Comparison of ENCODE assay signal across 8 cellular contexts in the genomic region with DNA sequence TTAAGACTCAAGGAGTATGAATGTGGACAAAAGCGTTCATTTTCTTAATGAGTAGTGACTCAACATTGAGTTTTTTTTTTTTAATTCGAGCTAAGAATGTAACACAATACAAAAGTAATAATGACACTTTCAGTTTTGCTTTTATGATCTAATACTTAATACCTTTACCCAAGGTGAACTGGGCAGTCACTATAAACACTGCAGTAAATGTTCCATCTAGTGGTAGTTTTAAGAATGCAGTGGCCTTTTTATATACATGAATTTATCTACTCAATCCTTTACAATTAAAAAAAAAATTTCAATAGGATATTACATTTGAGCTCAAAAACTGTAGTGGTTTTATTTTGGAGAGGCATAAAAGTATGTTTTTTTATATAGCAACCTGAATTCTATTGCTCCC. TPM values are rescaled to one million over a fixed set of nuclear protein-coding genes. Genes with fewer than 3 reads are reported as not detected.
DNase-seq lines count a peak whose midpoint lies in the region; ATAC-seq and FAIRE-seq lines count a peak whose summit lies in the region.

No MANE protein-coding gene starts in this region.

- POLR2A ChIA-PET in activated CD4-positive, alpha-beta T cell treated with anti-CD3 and anti-CD28 coated beads, Interleukin-2, amount 10 ng/mL, durations not matched to agents 7 days and 5 days (lab: Charles Lee), result no interaction called here
- POLR2A ChIA-PET in activated CD4-positive, alpha-beta memory T cell treated with anti-CD3 and anti-CD28 coated beads for 36 hours (lab: Charles Lee), result no interaction called here

- ATAC-seq in HG03460 (IDR thresholded peaks at IDR 0.05; ENCODE audit: unreplicated experiment), result peak; percentile 68
- ATAC-seq in left colon, result peak; percentile 41

- intact Hi-C loops in left colon (cut with DNase I, micrococcal nuclease), result loop anchor here (10.0 kb wide), 1 partner anchor 104 kb away; no protein-coding TSS in a partner anchor
- intact Hi-C loops in activated CD4-positive, alpha-beta memory T cell treated with anti-CD3 and anti-CD28 coated beads for 36 hours (cut with micrococcal nuclease), result loop anchor here (1.0 kb wide), 2 partner anchors 34 to 104 kb away; a partner anchor contains a TSS

- H3K9me3 Mint-ChIP-seq in activated CD4-positive, alpha-beta T cell treated with anti-CD3 and anti-CD28 coated beads, Interleukin-2, amount 10 ng/mL, durations not matched to agents 7 days and 5 days, result no peaks in the 10 kb centered on the region
- H3K9me3 Mint-ChIP-seq in activated naive CD8-positive, alpha-beta T cell (ENCODE audit: low read depth), result no peaks in the 10 kb centered on the region
- H3K9me3 Mint-ChIP-seq in activated CD4-positive, alpha-beta memory T cell treated with anti-CD3 and anti-CD28 coated beads for 36 hours, result no peaks in the 10 kb centered on the region

- peak overlapping the region; percentile 90 for H3K27ac Mint-ChIP-seq in activated CD4-positive, alpha-beta T cell treated with anti-CD3 and anti-CD28 coated beads, Interleukin-2, amount 10 ng/mL, durations not matched to agents 7 days and 5 days
- H3K27ac Mint-ChIP-seq in activated naive CD8-positive, alpha-beta T cell, result peak overlapping the region; percentile 34
- H3K27ac Mint-ChIP-seq in activated CD4-positive, alpha-beta memory T cell treated with anti-CD3 and anti-CD28 coated beads for 36 hours, result no peak overlapping the region

- FAIRE-seq in urothelium cell line (lab: Jason Lieb, UNC), result no peak

- CTCF ChIA-PET in activated CD4-positive, alpha-beta T cell treated with anti-CD3 and anti-CD28 coated beads, Interleukin-2, amount 10 ng/mL, durations not matched to agents 7 days and 5 days (lab: Charles Lee), result interaction anchor here (0.6 to 4.2 kb wide), 11 partner anchors 9 to 264 kb away, joined by 3 to 21 read pairs (median 4); no protein-coding TSS in a partner anchor
- CTCF ChIA-PET in activated CD4-positive, alpha-beta memory T cell treated with anti-CD3 and anti-CD28 coated beads for 36 hours (lab: Charles Lee), result interaction anchor here (0.7 to 4.6 kb wide), 19 partner anchors 9 to 409 kb away, joined by 3 to 168 read pairs (median 6); a partner anchor contains a TSS

- H3K4me1 Mint-ChIP-seq in activated CD4-positive, alpha-beta T cell treated with anti-CD3 and anti-CD28 coated beads, Interleukin-2, amount 10 ng/mL, durations not matched to agents 7 days and 5 days, result peaks cover 30% of the 10 kb centered on the region
- H3K4me1 Mint-ChIP-seq in activated naive CD8-positive, alpha-beta T cell (ENCODE audit: low read depth), result peaks cover 28% of the 10 kb centered on the region
- H3K4me1 Mint-ChIP-seq in activated CD4-positive, alpha-beta memory T cell treated with anti-CD3 and anti-CD28 coated beads for 36 hours (ENCODE audit: low read depth), result peaks cover 24% of the 10 kb centered on the region

- peak overlapping the region; percentile 36 for H3K4me3 Mint-ChIP-seq in activated CD4-positive, alpha-beta T cell treated with anti-CD3 and anti-CD28 coated beads, Interleukin-2, amount 10 ng/mL, durations not matched to agents 7 days and 5 days
- H3K4me3 Mint-ChIP-seq in activated naive CD8-positive, alpha-beta T cell, result no peak overlapping the region
- H3K4me3 Mint-ChIP-seq in activated CD4-positive, alpha-beta memory T cell treated with anti-CD3 and anti-CD28 coated beads for 36 hours, result no peak overlapping the region

- DNase-seq in activated CD4-positive, alpha-beta T cell treated with anti-CD3 and anti-CD28 coated beads, Interleukin-2, amount 10 ng/mL, durations not matched to agents 7 days and 5 days, result no peak
- DNase-seq in activated CD4-positive, alpha-beta T cell treated with anti-CD3 and anti-CD28 coated beads for 1 hour, result no peak
- DNase-seq in left colon (no peak), urothelium cell line (ENCODE audit: low spot score) (no peak)
- DNase-seq in stimulated activated CD4-positive, alpha-beta T cell treated with anti-CD3 and anti-CD28 coated beads, Interleukin-2, amount 100 ng/mL, for 48 hours, result no peak
- DNase-seq in activated CD4-positive, alpha-beta memory T cell treated with anti-CD3 and anti-CD28 coated beads for 36 hours, result no peak

- H3K27me3 Mint-ChIP-seq in activated CD4-positive, alpha-beta T cell treated with anti-CD3 and anti-CD28 coated beads, Interleukin-2, amount 10 ng/mL, durations not matched to agents 7 days and 5 days, result no peaks in the 10 kb centered on the region
- H3K27me3 Mint-ChIP-seq in activated naive CD8-positive, alpha-beta T cell, result no peaks in the 10 kb centered on the region
- H3K27me3 Mint-ChIP-seq in activated CD4-positive, alpha-beta memory T cell treated with anti-CD3 and anti-CD28 coated beads for 36 hours, result no peaks in the 10 kb centered on the region

- peaks cover 21% of the 10 kb centered on the region for H3K36me3 Mint-ChIP-seq in activated CD4-positive, alpha-beta T cell treated with anti-CD3 and anti-CD28 coated beads, Interleukin-2, amount 10 ng/mL, durations not matched to agents 7 days and 5 days (ENCODE audit: low read depth)
- H3K36me3 Mint-ChIP-seq in activated naive CD8-positive, alpha-beta T cell, result no peaks in the 10 kb centered on the region
- H3K36me3 Mint-ChIP-seq in activated CD4-positive, alpha-beta memory T cell treated with anti-CD3 and anti-CD28 coated beads for 36 hours, result peaks cover 14% of the 10 kb centered on the region

RNA-seq across cellular contexts. Expression of a gene that starts 33.9 kb away (rescaled TPM):
- 10 to 100 TPM; 28.2 to 31.4 TPM for total RNA-seq in activated CD4-positive, alpha-beta T cell treated with anti-CD3 and anti-CD28 coated beads, Interleukin-2, amount 10 ng/mL, durations not matched to agents 7 days and 5 days
- total RNA-seq in left colon, result 10 to 100 TPM; 16.2 to 24.2 TPM
- 10 to 100 TPM; 39.8 to 41.3 TPM for total RNA-seq in activated CD4-positive, alpha-beta memory T cell treated with anti-CD3 and anti-CD28 coated beads for 36 hours
